ENCODE assay signal across 8 cellular contexts in the genomic region with DNA sequence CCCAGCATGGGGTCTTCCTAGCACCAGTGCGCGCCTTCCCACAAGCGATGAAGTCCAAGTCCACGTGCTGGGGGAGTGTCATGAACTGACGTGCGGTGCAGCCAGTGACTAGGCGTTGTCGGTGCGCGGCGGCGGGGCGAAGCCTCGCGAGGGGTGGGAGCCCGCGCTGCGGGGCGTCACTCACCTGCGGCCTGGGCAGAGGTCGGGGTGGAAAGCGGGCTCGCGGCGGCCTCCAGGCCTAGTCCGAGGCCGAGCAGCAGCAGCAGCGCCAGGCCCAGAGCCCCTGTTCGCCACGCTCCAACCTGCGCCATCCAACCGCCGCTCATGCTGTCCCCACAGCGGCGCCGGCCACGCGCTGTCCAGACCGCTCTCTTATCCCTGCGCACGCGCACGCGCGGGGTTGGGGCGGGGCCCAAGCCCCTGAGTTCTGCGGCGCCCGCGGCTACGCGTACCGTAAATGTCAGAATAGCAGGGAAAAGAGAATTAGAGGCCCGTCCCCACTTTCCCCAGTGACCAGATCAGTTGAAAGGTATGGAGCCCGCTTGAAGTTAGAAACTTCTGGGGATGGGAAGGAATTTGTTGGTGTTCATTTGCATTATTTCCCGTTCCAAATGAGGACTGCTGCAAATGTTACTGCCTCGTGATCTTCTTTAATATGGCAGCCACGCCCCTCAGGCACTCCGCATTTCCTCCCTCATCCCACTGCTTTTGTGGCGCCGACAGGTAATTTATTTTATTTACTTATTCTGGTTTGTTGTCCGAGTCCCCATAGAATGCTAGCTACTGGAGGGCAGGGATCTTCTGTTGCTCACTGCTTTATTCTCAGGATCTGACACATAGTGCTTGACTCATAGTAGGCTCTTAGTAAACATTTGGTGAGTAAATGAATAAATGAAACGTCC. TPM values are rescaled to one million over a fixed set of nuclear protein-coding genes. Genes with fewer than 3 reads are reported as not detected.
DNase-seq lines count a peak whose midpoint lies in the region; ATAC-seq and TF ChIP-seq lines count a peak whose summit lies in the region.

CD320 (minus strand) TSS at position 394 of the 902 bp plus-strand sequence; CDS start at position 326, 68 bp downstream.

- H2AFZ ChIP-seq in ACC112 (ENCODE audit: low read length, unreplicated experiment) = no peak within 1 kb of the TSS

- no peaks in the 10 kb centered on the region for H3K27me3 ChIP-seq in ACC112 (ENCODE audit: insufficient read depth, low read length)
- H3K27me3 ChIP-seq in kidney epithelial cell (ENCODE audit: control insufficient read depth, insufficient read depth, low read length) = no peaks in the 10 kb centered on the region

- no peaks in the 10 kb centered on the region for H3K4me1 ChIP-seq in ACC112 (ENCODE audit: control insufficient read depth, insufficient read depth, low read length, unreplicated experiment)

- H3K79me2 ChIP-seq in ACC112 (ENCODE audit: control insufficient read depth, insufficient read depth, low read length, unreplicated experiment) = peaks cover 3% of the 10 kb centered on the region

- no peak for TF ChIP-seq CTCF in kidney epithelial cell (IDR thresholded peaks at IDR 0.05; ENCODE audit: insufficient read depth, low read length, poor library complexity, severe bottlenecking)

- H3K4me3 ChIP-seq in ACC112 (ENCODE audit: low read depth, low read length) (peak within 1 kb of the TSS; percentile 89), kidney epithelial cell (ENCODE audit: low read depth, low read length) (peak within 1 kb of the TSS; percentile 50)

- DNase-seq in NCI-H345 treated with DMSO at 0.1 percent for 48 hours (lab: John Stamatoyannopoulos, UW; ENCODE audit: unreplicated experiment) = peak; percentile 82
- peak; percentile 93 for DNase-seq in activated CD4-positive, CD25-positive, alpha-beta regulatory T cell treated with anti-CD3 and anti-CD28 coated beads, Interleukin-2, amount 50 U/mL, for 72 hours
- DNase-seq in cerebellar nuclear complex (lab: John Stamatoyannopoulos, UW) = peak; percentile 67 to 82
- no peak for DNase-seq in kidney epithelial cell (ENCODE audit: low read depth)
- peak; percentile 69 to 84 for DNase-seq in stimulated activated CD4-positive, alpha-beta T cell treated with anti-CD3 and anti-CD28 coated beads, Interleukin-15, amount 100 ng/mL, for 1 hour (ENCODE audit: low read depth in 1 of 2, low spot score in 1 of 2)

- H3K27ac ChIP-seq in ACC112 (ENCODE audit: low read depth, low read length) = peak within 1 kb of the TSS; percentile 52; the same call in 1 of the 2 replicates

- peak; percentile 46 for ATAC-seq in GM18870 (IDR thresholded peaks at IDR 0.05; ENCODE audit: unreplicated experiment)
- ATAC-seq in HG03159 (IDR thresholded peaks at IDR 0.05; ENCODE audit: unreplicated experiment) = peak; percentile 71

- H3K36me3 ChIP-seq in ACC112 (ENCODE audit: insufficient read depth, low read length) (no peaks in the 10 kb centered on the region), kidney epithelial cell (ENCODE audit: control insufficient read depth, insufficient read depth, low read length) (no peaks in the 10 kb centered on the region)

RNA-seq across cellular contexts. Expression of gene CD320, which starts in this region (rescaled TPM):
- 85.6 and 104 TPM in 2 replicates for total RNA-seq in kidney epithelial cell
